ENCODE assay signal across 8 cellular contexts in genomic region chr4:54234497-54235205, GRCh38. TPM values are rescaled to one million over a fixed set of nuclear protein-coding genes. Genes with fewer than 3 reads are reported as not detected.
DNase-seq lines count a peak whose midpoint lies in the region; ATAC-seq and TF ChIP-seq lines count a peak whose summit lies in the region.

No MANE protein-coding gene starts in this region.

- H3K9me2 ChIP-seq in neural cell (ENCODE audit: insufficient read depth, low read length) = no peaks in the 10 kb centered on the region

- H3K79me2 ChIP-seq in neural cell (replicated peaks; ENCODE audit: insufficient read depth, low read length) = no peaks in the 10 kb centered on the region

- H3K27me3 ChIP-seq in CD4-positive, CD25-positive, alpha-beta regulatory T cell (ENCODE audit: control insufficient read depth, insufficient read depth, low read length) = peaks cover 7% of the 10 kb centered on the region
- H3K27me3 ChIP-seq in neural cell (ENCODE audit: insufficient read depth, low read depth, low read length) = peaks cover 39% of the 10 kb centered on the region

- no peaks in the 10 kb centered on the region for H3K36me3 ChIP-seq in CD4-positive, CD25-positive, alpha-beta regulatory T cell (ENCODE audit: control insufficient read depth, insufficient read depth, low read length)
- no peaks in the 10 kb centered on the region for H3K36me3 ChIP-seq in neural cell (ENCODE audit: insufficient read depth, low read length)

- no peak for TF ChIP-seq RAD21 in neural cell (conservative IDR thresholded peaks at IDR 0.05)

- H4K20me1 ChIP-seq in neural cell (ENCODE audit: insufficient read depth) = no peaks in the 10 kb centered on the region

- no peak overlapping the region for H3K4me2 ChIP-seq in neural cell (ENCODE audit: low read length)

- no peaks in the 10 kb centered on the region for H3F3A ChIP-seq in neural cell (ENCODE audit: insufficient read depth, low read length, poor library complexity, severe bottlenecking)

- no peak overlapping the region for H3K27ac ChIP-seq in CD4-positive, CD25-positive, alpha-beta regulatory T cell (ENCODE audit: insufficient read depth, low read length, poor library complexity, severe bottlenecking)
- H3K27ac ChIP-seq in coronary artery (peak overlapping the region; percentile 60 to 85), neural cell (ENCODE audit: low read length) (no peak overlapping the region)

- TF ChIP-seq CTCF in coronary artery (IDR thresholded peaks at IDR 0.05) (peak; percentile 3), neural cell (IDR thresholded peaks at IDR 0.05; ENCODE audit: poor library complexity, severe bottlenecking) (no peak)

- ATAC-seq in CD4-positive, CD25-positive, alpha-beta regulatory T cell (ENCODE audit: low read depth in 2 of 2) = no peak
- ATAC-seq in HG02973 (IDR thresholded peaks at IDR 0.05; ENCODE audit: unreplicated experiment) (no peak), GM19397 (IDR thresholded peaks at IDR 0.05; ENCODE audit: unreplicated experiment) (no peak), HG03196 (IDR thresholded peaks at IDR 0.05; ENCODE audit: unreplicated experiment) (no peak)

- no peak overlapping the region for H2AFZ ChIP-seq in neural cell (ENCODE audit: low read depth, low read length)

- peak overlapping the region in 3 of 4 donors; percentile 78 to 85 (median 83) for H3K4me3 Mint-ChIP-seq in CD4-positive, CD25-positive, alpha-beta regulatory T cell

- no peak overlapping the region for H3K4me3 ChIP-seq in CD4-positive, CD25-positive, alpha-beta regulatory T cell (ENCODE audit: low read depth, low read length)
- H3K4me3 ChIP-seq in coronary artery (peak overlapping the region; percentile 81), neural cell (ENCODE audit: low read length) (peak overlapping the region; percentile 94)

- DNase-seq in CD4-positive, CD25-positive, alpha-beta regulatory T cell = no peak
- DNase-seq in LoVo (ENCODE audit: low spot score) = peak; percentile 15
- DNase-seq in coronary artery (ENCODE audit: low spot score) = no peak
- DNase-seq in DMS153 treated with DMSO at 0.1 percent for 48 hours (lab: John Stamatoyannopoulos, UW; ENCODE audit: unreplicated experiment) = no peak

- H3K36me3 Mint-ChIP-seq in CD4-positive, CD25-positive, alpha-beta regulatory T cell = no peaks in the 10 kb centered on the region

- peaks cover 0 to 17% (median 5%) of the 10 kb centered on the region in 4 donors for H3K4me1 Mint-ChIP-seq in CD4-positive, CD25-positive, alpha-beta regulatory T cell

- TF ChIP-seq EP300 in neural cell (conservative IDR thresholded peaks at IDR 0.05; ENCODE audit: poor library complexity, severe bottlenecking) = no peak

- H3K9me3 ChIP-seq in CD4-positive, CD25-positive, alpha-beta regulatory T cell (ENCODE audit: control insufficient read depth in 2 of 2, low read length in 2 of 2) = no peaks in the 10 kb centered on the region
- no peaks in the 10 kb centered on the region for H3K9me3 ChIP-seq in neural cell (ENCODE audit: low read length)

- H3K27ac Mint-ChIP-seq in CD4-positive, CD25-positive, alpha-beta regulatory T cell = no peak overlapping the region

- H3K9me3 Mint-ChIP-seq in CD4-positive, CD25-positive, alpha-beta regulatory T cell = peaks cover 0 to 2% (median 0%) of the 10 kb centered on the region in 7 donors

- H3K27me3 Mint-ChIP-seq in CD4-positive, CD25-positive, alpha-beta regulatory T cell = peaks cover 51% of the 10 kb centered on the region

- no peak overlapping the region for H3K9ac ChIP-seq in neural cell (ENCODE audit: low read length)

- peaks cover 24% of the 10 kb centered on the region for H3K4me1 ChIP-seq in CD4-positive, CD25-positive, alpha-beta regulatory T cell (ENCODE audit: control insufficient read depth, insufficient read depth, low read length, poor library complexity, severe bottlenecking)

TF ChIP-seq in neural cell, 6 proteins besides CTCF, POLR2A, EP300 and RAD21:
- TF ChIP-seq TAF1 (IDR thresholded peaks at IDR 0.05; ENCODE audit: low read depth) = no peak
- TF ChIP-seq EZH2 (IDR thresholded peaks at IDR 0.05; ENCODE audit: borderline replicate concordance, insufficient read depth, low read length, poor library complexity, severe bottlenecking) = no peak
- no peak for TF ChIP-seq SMC3 (conservative IDR thresholded peaks at IDR 0.05; ENCODE audit: poor library complexity)
- TF ChIP-seq, protein P1, sequence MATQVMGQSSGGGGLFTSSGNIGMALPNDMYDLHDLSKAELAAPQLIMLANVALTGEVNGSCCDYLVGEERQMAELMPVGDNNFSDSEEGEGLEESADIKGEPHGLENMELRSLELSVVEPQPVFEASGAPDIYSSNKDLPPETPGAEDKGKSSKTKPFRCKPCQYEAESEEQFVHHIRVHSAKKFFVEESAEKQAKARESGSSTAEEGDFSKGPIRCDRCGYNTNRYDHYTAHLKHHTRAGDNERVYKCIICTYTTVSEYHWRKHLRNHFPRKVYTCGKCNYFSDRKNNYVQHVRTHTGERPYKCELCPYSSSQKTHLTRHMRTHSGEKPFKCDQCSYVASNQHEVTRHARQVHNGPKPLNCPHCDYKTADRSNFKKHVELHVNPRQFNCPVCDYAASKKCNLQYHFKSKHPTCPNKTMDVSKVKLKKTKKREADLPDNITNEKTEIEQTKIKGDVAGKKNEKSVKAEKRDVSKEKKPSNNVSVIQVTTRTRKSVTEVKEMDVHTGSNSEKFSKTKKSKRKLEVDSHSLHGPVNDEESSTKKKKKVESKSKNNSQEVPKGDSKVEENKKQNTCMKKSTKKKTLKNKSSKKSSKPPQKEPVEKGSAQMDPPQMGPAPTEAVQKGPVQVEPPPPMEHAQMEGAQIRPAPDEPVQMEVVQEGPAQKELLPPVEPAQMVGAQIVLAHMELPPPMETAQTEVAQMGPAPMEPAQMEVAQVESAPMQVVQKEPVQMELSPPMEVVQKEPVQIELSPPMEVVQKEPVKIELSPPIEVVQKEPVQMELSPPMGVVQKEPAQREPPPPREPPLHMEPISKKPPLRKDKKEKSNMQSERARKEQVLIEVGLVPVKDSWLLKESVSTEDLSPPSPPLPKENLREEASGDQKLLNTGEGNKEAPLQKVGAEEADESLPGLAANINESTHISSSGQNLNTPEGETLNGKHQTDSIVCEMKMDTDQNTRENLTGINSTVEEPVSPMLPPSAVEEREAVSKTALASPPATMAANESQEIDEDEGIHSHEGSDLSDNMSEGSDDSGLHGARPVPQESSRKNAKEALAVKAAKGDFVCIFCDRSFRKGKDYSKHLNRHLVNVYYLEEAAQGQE (IDR thresholded peaks at IDR 0.05; ENCODE audit: borderline replicate concordance) = no peak
- TF ChIP-seq MXI1 (conservative IDR thresholded peaks at IDR 0.05; ENCODE audit: poor library complexity, severe bottlenecking) = no peak
- no peak for TF ChIP-seq POLR2AphosphoS5 (IDR thresholded peaks at IDR 0.05)

RNA-seq across cellular contexts. Expression of gene PDGFRA, which starts 5.6 kb away (rescaled TPM):
- total RNA-seq in CD4-positive, CD25-positive, alpha-beta regulatory T cell = not detected
- polyA plus RNA-seq in CD4-positive, CD25-positive, alpha-beta regulatory T cell = not detected
- polyA plus RNA-seq in neural cell = 0.40 and 0.43 TPM in 2 replicates
- polyA minus RNA-seq in neural cell = 0.97 and 1.0 TPM in 2 replicates

Comparison
In these comparisons a context has a peak if more than half of its experiments do, and no peak if none do; other contexts are left out.
1. H3K27ac ChIP-seq: peak in coronary artery (2 of 2); none in CD4-positive, CD25-positive, alpha-beta regulatory T cell (single experiment) and neural cell (single experiment).